ENCODE assay signal across 8 cellular contexts in genomic region chr16:15149260-15149659, GRCh38. TPM values are rescaled to one million over a fixed set of nuclear protein-coding genes. Genes with fewer than 3 reads are reported as not detected.
DNase-seq lines count a peak whose midpoint lies in the region; ATAC-seq and TF ChIP-seq lines count a peak whose summit lies in the region.
"Not testable (repeated sequence)": the region's sequence is repeated elsewhere in the genome, so short reads cannot be mapped to it uniquely, and the experiment has no call there.

No MANE protein-coding gene starts in this region.

- H3K9me3 ChIP-seq in gastroesophageal sphincter, sigmoid colon: not testable (repeated sequence)

- H3K4me3 ChIP-seq in GM23338, gastroesophageal sphincter, sigmoid colon: not testable (repeated sequence)

- not testable (repeated sequence) for H3K9me3 Mint-ChIP-seq in GM23338; nephron progenitor cell; osteocyte (ENCODE audit: unreplicated experiment)

- peaks cover 10% of the 10 kb centered on the region for H3K27me3 Mint-ChIP-seq in GM23338 (ENCODE audit: insufficient read depth, low read depth, poor library complexity)
- H3K27me3 Mint-ChIP-seq in nephron progenitor cell (ENCODE audit: low read depth, poor library complexity); osteocyte (ENCODE audit: unreplicated experiment): not testable (repeated sequence)

- intact Hi-C loops in left cardiac atrium (cut with DNase I); sigmoid colon (cut with DNase I): not testable (repeated sequence)

- TF ChIP-seq EP300 in gastroesophageal sphincter (IDR thresholded peaks at IDR 0.05); sigmoid colon (IDR thresholded peaks at IDR 0.05): not testable (repeated sequence)

- ATAC-seq in GM23338, gastroesophageal sphincter, left cardiac atrium: not testable (repeated sequence)

- H3K27ac ChIP-seq in GM23338 (ENCODE audit: low read depth): not testable (repeated sequence)
- peak overlapping the region; percentile 93 for H3K27ac ChIP-seq in RWPE1
- H3K27ac ChIP-seq in gastroesophageal sphincter: peak overlapping the region in 3 of 4 donors; percentile 17 to 44 (median 24)
- peak overlapping the region in 3 of 4 donors; percentile 59 to 99 (median 98) for H3K27ac ChIP-seq in sigmoid colon

- DNase-seq in GM23338 (ENCODE audit: low spot score); RWPE1 (ENCODE audit: low spot score); nephron progenitor cell: not testable (repeated sequence)
- DNase-seq in cerebellum (ENCODE audit: low spot score): peak; percentile 0
- DNase-seq in left cardiac atrium: peak; percentile 3
- DNase-seq in osteocyte (ENCODE audit: extremely low spot score, unreplicated experiment): peak; percentile 60
- peak; percentile 24 for DNase-seq in sigmoid colon

- TF ChIP-seq POLR2A in gastroesophageal sphincter (IDR thresholded peaks at IDR 0.05); sigmoid colon (IDR thresholded peaks at IDR 0.05): not testable (repeated sequence)

- H3K9me2 ChIP-seq in GM23338 (ENCODE audit: insufficient read depth): not testable (repeated sequence)

- not testable (repeated sequence) for H3K36me3 Mint-ChIP-seq in GM23338 (ENCODE audit: low read depth); nephron progenitor cell (ENCODE audit: low read depth); osteocyte (ENCODE audit: unreplicated experiment)

- H4K20me1 ChIP-seq in GM23338 (replicated peaks; ENCODE audit: insufficient read depth): not testable (repeated sequence)

- not testable (repeated sequence) for H3K27ac Mint-ChIP-seq in GM23338
- H3K27ac Mint-ChIP-seq in nephron progenitor cell (peak overlapping the region; percentile 48), osteocyte (ENCODE audit: unreplicated experiment) (peak overlapping the region; percentile 54)

- not testable (repeated sequence) for H3K36me3 ChIP-seq in GM23338 (ENCODE audit: insufficient read depth); gastroesophageal sphincter; sigmoid colon

- not testable (repeated sequence) for TF ChIP-seq CTCF in GM23338 (conservative IDR thresholded peaks at IDR 0.05; ENCODE audit: low read depth in 2 of 2); RWPE1 (conservative IDR thresholded peaks at IDR 0.05; ENCODE audit: low read depth); gastroesophageal sphincter (IDR thresholded peaks at IDR 0.05); nephron progenitor cell (IDR thresholded peaks at IDR 0.05); osteocyte (IDR thresholded peaks at IDR 0.05); sigmoid colon (IDR thresholded peaks at IDR 0.05)

- H3K4me3 Mint-ChIP-seq in GM23338; nephron progenitor cell; osteocyte (ENCODE audit: unreplicated experiment): not testable (repeated sequence)

- H3K4me1 Mint-ChIP-seq in GM23338 (peaks cover 24% of the 10 kb centered on the region), nephron progenitor cell (peaks cover 30% of the 10 kb centered on the region), osteocyte (ENCODE audit: unreplicated experiment) (peaks cover 32% of the 10 kb centered on the region)

- H3F3A ChIP-seq in GM23338 (replicated peaks; ENCODE audit: low read depth): not testable (repeated sequence)

- CTCF ChIA-PET in RWPE1 (lab: Yijun Ruan, JAX): not testable (repeated sequence)

- WGBS in gastroesophageal sphincter (ENCODE audit: low coverage in 1 of 2), 2 donors: no CpG with 5 or more reads among the region's 12 CpGs
- WGBS in sigmoid colon, 2 donors: 95 to 96% methylated on average over 12 of the region's 12 CpGs

- peaks cover 10% of the 10 kb centered on the region; the same call in 1 of the 2 replicates for H3K4me1 ChIP-seq in GM23338 (ENCODE audit: insufficient read depth)
- H3K4me1 ChIP-seq in gastroesophageal sphincter: peaks cover 7 to 55% (median 40%) of the 10 kb centered on the region in 3 donors
- H3K4me1 ChIP-seq in sigmoid colon: peaks cover 0 to 48% (median 45%) of the 10 kb centered on the region in 4 donors

- H2AFZ ChIP-seq in GM23338: not testable (repeated sequence)

- POLR2A ChIA-PET in RWPE1 (lab: Yijun Ruan, JAX; ENCODE audit: low non-redundant PET): not testable (repeated sequence)

- not testable (repeated sequence) for H3K27me3 ChIP-seq in GM23338 (ENCODE audit: insufficient read depth); gastroesophageal sphincter; sigmoid colon

- peaks cover 52% of the 10 kb centered on the region for H3K79me2 ChIP-seq in GM23338 (replicated peaks; ENCODE audit: insufficient read depth)

- 0 out of 2 replicates have a peak overlapping the region, but pooled peaks have one; percentile 26 for H3K4me2 ChIP-seq in GM23338

RNA-seq across cellular contexts. Expression of gene RRN3, which starts 55.2 kb away (rescaled TPM):
- total RNA-seq in GM23338 (2014; rRNA removed; shearing (Covaris generic)): 38.6 and 41.5 TPM in 2 replicates
- polyA plus RNA-seq in GM23338 (2016; fragmentation: Nextera tagmentation; extraction: Ambion mirVana) (13.8 and 15.4 TPM in 2 replicates), sigmoid colon (10 to 100 TPM; 14.5 to 17.4 (median 16.9) TPM)
- total RNA-seq in cerebellum (46.9 TPM), gastroesophageal sphincter (10 to 100 TPM; 27.9 to 42.3 (median 31.1) TPM), left cardiac atrium (10 to 100 TPM; 20.0 to 25.6 TPM), osteocyte (23.8 and 24.2 TPM in 2 replicates), sigmoid colon (10 to 100 TPM; 21.3 to 27.2 (median 25.6) TPM)
